Comparison of ENCODE assay signal across 8 cellular contexts in the genomic region with DNA sequence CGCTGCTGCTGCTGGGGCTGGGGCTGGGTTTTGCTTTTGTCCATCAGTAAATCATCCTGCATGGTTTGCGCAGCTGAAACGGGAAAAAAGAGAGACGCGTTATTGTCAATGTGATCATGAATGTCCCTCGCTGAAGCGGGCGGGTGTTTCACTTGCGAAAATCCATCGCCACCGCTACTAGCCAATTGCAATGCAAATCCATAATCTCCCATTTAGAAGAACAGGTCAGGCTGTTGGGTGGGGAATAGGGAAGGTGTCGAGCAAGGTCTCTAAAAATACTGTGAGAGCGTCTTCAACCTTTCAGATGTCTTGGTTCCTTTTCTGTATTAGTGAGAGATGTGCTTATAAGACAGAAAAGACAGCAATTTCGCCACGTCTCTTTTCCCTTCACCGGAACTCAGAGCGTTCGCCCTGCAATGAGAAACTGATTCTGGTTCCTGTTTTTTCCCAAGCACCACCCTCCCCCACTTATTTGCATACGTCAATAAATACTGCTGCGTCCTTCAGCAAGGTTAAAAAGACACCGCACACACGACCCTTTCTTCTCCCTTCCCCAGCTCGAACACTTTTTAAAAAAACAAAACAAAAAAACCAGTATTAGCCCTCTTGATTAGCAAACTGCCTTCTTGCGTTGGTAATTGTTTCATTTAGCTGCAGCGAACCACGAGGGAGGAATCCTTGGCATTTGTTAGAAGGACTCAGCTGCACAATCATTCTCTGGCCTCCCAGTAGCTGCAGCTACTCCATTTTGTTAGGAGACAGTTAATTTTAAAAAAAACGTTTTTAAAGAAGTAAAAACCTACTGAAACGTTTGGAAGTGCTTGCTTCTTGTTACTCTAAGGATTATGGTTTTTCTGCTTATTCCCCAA. TPM values are rescaled to one million over a fixed set of nuclear protein-coding genes. Genes with fewer than 3 reads are reported as not detected.
DNase-seq lines count a peak whose midpoint lies in the region; ATAC-seq and TF ChIP-seq lines count a peak whose summit lies in the region.

No MANE protein-coding gene starts in this region.

- 0% methylated on average over 7 of the region's 28 CpGs; no CpG with 5 or more reads in 1 of the 2 experiments for WGBS in IMR-90 (ENCODE audit: extremely low coverage in 2 of 2, insufficient read length in 1 of 2), 2 experiments

- ATAC-seq in IMR-90 (ENCODE audit: low read depth) (peak; percentile 66), Right ventricle myocardium superior (ENCODE audit: poor library complexity) (peak; percentile 81)

- TF ChIP-seq POLR2A in IMR-90 (IDR thresholded peaks at IDR 0.05; ENCODE audit: low read depth, low read length): no peak

- BruUV-seq in IMR-90 (replicated peaks; lab: Mats Ljungman, UMichigan): no TSS peak

- H3K23ac ChIP-seq in IMR-90 (ENCODE audit: low read depth, low read length): peak overlapping the region; percentile 79; the same call in 1 of the 2 replicates

- H3K27ac ChIP-seq in IMR-90 (ENCODE audit: insufficient read depth, low read length): peak overlapping the region; percentile 31

- no peaks in the 10 kb centered on the region for H3K79me1 ChIP-seq in IMR-90 (ENCODE audit: low read depth in 1 of 2, low read length in 2 of 2)

- peak overlapping the region; percentile 12 for H2AK9ac ChIP-seq in IMR-90 (replicated peaks; ENCODE audit: low read depth, low read length, poor library complexity)

- in situ Hi-C loops in IMR-90 (cut with MboI; ENCODE audit: low sequenced_read_pairs): no loop called here

- H3K18ac ChIP-seq in IMR-90 (ENCODE audit: low read depth, low read length): peak overlapping the region; percentile 25; the same call in 1 of the 2 replicates

- no peaks in the 10 kb centered on the region for H3K27me3 ChIP-seq in IMR-90 (ENCODE audit: control insufficient read depth, insufficient read depth, low read length)

- peak; percentile 35 for DNase-seq in DMS 273 treated with DMSO at 0.1 percent for 48 hours (lab: John Stamatoyannopoulos, UW)
- DNase-seq in GM20000 (ENCODE audit: low spot score): peak; percentile 81
- peak; percentile 70 for DNase-seq in IMR-90
- peak; percentile 64 for DNase-seq in RPMI7951 (ENCODE audit: low read depth)
- peak; percentile 79 for DNase-seq in amniotic epithelial cell (ENCODE audit: low read depth)
- peak; percentile 42 for DNase-seq in Right ventricle myocardium superior
- peak in 51 of 56 donors; percentile 22 to 84 (median 64) for DNase-seq in nucleus accumbens (lab: John Stamatoyannopoulos, UW)
- DNase-seq in NCI-H345 (lab: John Stamatoyannopoulos, UW): no peak

- H4K91ac ChIP-seq in IMR-90 (ENCODE audit: insufficient read depth, low read depth, low read length): no peak overlapping the region

- peak overlapping the region; percentile 10; the same call in 1 of the 2 replicates for H2BK20ac ChIP-seq in IMR-90 (ENCODE audit: low read depth, low read length)

- CTCF ChIA-PET in IMR-90 (lab: Yijun Ruan, JAX): interaction anchor here (0.6 to 1.6 kb wide), 2 partner anchors 51 to 190 kb away, joined by 3 to 5 read pairs; a partner anchor contains a TSS

- H3K4me3 ChIP-seq in IMR-90 (ENCODE audit: insufficient read depth, low read depth, low read length): peak overlapping the region; percentile 78

- TF ChIP-seq RAD21 in IMR-90 (IDR thresholded peaks at IDR 0.05; ENCODE audit: low read length): no peak

- H3K9ac ChIP-seq in IMR-90 (ENCODE audit: low read depth, low read length): peak overlapping the region; percentile 62

- no peaks in the 10 kb centered on the region for H3K9me3 ChIP-seq in IMR-90 (ENCODE audit: control insufficient read depth, insufficient read depth, low read length)

- H3K9me1 ChIP-seq in IMR-90 (ENCODE audit: insufficient read depth, low read length): no peaks in the 10 kb centered on the region

- H2BK5ac ChIP-seq in IMR-90 (ENCODE audit: low read depth, low read length, poor library complexity, severe bottlenecking): peak overlapping the region; percentile 2

- H2BK15ac ChIP-seq in IMR-90 (ENCODE audit: low read depth, low read length): no peak overlapping the region

- no peak overlapping the region for H2BK120ac ChIP-seq in IMR-90 (ENCODE audit: low read depth, low read length)

- peak overlapping the region; percentile 87 for H2AFZ ChIP-seq in IMR-90 (replicated peaks; ENCODE audit: low read length, poor library complexity)

- no peaks in the 10 kb centered on the region for H3K36me3 ChIP-seq in IMR-90 (ENCODE audit: control insufficient read depth, insufficient read depth, low read length)

- TF ChIP-seq CTCF in GM20000 (IDR thresholded peaks at IDR 0.05; ENCODE audit: extremely low read depth, missing control alignments) (no peak), IMR-90 (conservative IDR thresholded peaks at IDR 0.05; ENCODE audit: low read depth, low read length) (no peak)

- peak overlapping the region; percentile 54; the same call in 1 of the 2 replicates for H3K14ac ChIP-seq in IMR-90 (replicated peaks; ENCODE audit: low read depth, low read length)

- dilution Hi-C loops in IMR-90 (cut with HindIII; ENCODE audit: low sequenced_read_pairs, unreplicated experiment): no loop called here

- no peaks in the 10 kb centered on the region for H4K20me1 ChIP-seq in IMR-90 (ENCODE audit: insufficient read depth, low read length)

- peak overlapping the region; percentile 88 for H3K4me2 ChIP-seq in IMR-90 (ENCODE audit: low read depth, low read length)

- intact Hi-C loops in IMR-90 (cut with micrococcal nuclease) (loop anchor here (1.0 to 5.0 kb wide), 2 partner anchors 50 to 153 kb away; no protein-coding TSS in a partner anchor), Right ventricle myocardium superior (cut with DNase I) (loop anchor here (5.0 kb wide), 1 partner anchor 52 kb away; a partner anchor contains a TSS)

- H4K5ac ChIP-seq in IMR-90 (ENCODE audit: low read depth, low read length): peak overlapping the region; percentile 10; the same call in 1 of the 2 replicates

- POLR2A ChIA-PET in IMR-90 (lab: Charles Lee; ENCODE audit: unreplicated experiment): no interaction called here

- peak overlapping the region; percentile 18; the same call in 1 of the 2 replicates for H3K56ac ChIP-seq in IMR-90 (ENCODE audit: extremely low read depth, insufficient read depth, low read length)

- peaks cover 2% of the 10 kb centered on the region; the same call in 1 of the 2 replicates for H3K4me1 ChIP-seq in IMR-90 (ENCODE audit: control insufficient read depth, insufficient read depth, low read length)

- H4K8ac ChIP-seq in IMR-90 (ENCODE audit: low read depth in 2 of 2, low read length in 2 of 2): peak overlapping the region; percentile 11 to 50; a peak in 1 of 4 replicates

- H2AK5ac ChIP-seq in IMR-90 (ENCODE audit: low read depth, low read length): no peak overlapping the region

- peak overlapping the region; percentile 42; the same call in 1 of the 2 replicates for H3K4ac ChIP-seq in IMR-90 (ENCODE audit: low read depth, low read length)

TF ChIP-seq in IMR-90, 13 proteins besides CTCF, POLR2A, EP300 and RAD21:
- no peak for TF ChIP-seq CEBPB (IDR thresholded peaks at IDR 0.05; ENCODE audit: low read depth, low read length)
- TF ChIP-seq RFX5 (IDR thresholded peaks at IDR 0.05; ENCODE audit: low read depth, low read length): no peak
- TF ChIP-seq, protein P1, sequence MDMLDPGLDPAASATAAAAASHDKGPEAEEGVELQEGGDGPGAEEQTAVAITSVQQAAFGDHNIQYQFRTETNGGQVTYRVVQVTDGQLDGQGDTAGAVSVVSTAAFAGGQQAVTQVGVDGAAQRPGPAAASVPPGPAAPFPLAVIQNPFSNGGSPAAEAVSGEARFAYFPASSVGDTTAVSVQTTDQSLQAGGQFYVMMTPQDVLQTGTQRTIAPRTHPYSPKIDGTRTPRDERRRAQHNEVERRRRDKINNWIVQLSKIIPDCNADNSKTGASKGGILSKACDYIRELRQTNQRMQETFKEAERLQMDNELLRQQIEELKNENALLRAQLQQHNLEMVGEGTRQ (IDR thresholded peaks at IDR 0.05; ENCODE audit: low read depth, low read length): no peak

RNA-seq across cellular contexts. Expression of a gene that starts 50.4 kb away (rescaled TPM):
- total RNA-seq in IMR-90 (2012; rRNA removed) (0.18 and 0.28 TPM in 2 replicates), Right ventricle myocardium superior (14.4 TPM)
- 0.26 and 0.36 TPM in 2 replicates for polyA plus RNA-seq in IMR-90 (2012; rRNA removed)
- polyA plus RNA-seq in IMR-90 (2012; cell fraction: cytosol; rRNA removed): 0.13 and 0.21 TPM in 2 replicates
- polyA plus RNA-seq in IMR-90 (2012; cell fraction: nucleus; rRNA removed; ENCODE audit: low replicate concordance): 0.69 and 0.72 TPM in 2 replicates
- 0.49 and 0.72 TPM in 2 replicates for total RNA-seq in RPMI7951 (2014; rRNA removed; shearing (Covaris generic))

RNA-seq across cellular contexts. Expression of a gene that starts 50.4 kb away (rescaled TPM):
- 14.9 and 20.8 TPM in 2 replicates for total RNA-seq in IMR-90 (2012; rRNA removed)
- 20.3 and 30.0 TPM in 2 replicates for polyA plus RNA-seq in IMR-90 (2012; rRNA removed)
- 5.3 and 8.8 TPM in 2 replicates for polyA plus RNA-seq in IMR-90 (2012; cell fraction: cytosol; rRNA removed)
- polyA plus RNA-seq in IMR-90 (2012; cell fraction: nucleus; rRNA removed; ENCODE audit: low replicate concordance): 7.7 and 26.0 TPM in 2 replicates
- total RNA-seq in RPMI7951 (2014; rRNA removed; shearing (Covaris generic)): 5.6 and 12.3 TPM in 2 replicates
- total RNA-seq in Right ventricle myocardium superior: 38.2 TPM
